ENCODE assay signal across 1 cellular context in genomic region chr10:71659050-71659738, GRCh38.
TF ChIP-seq lines count a peak whose summit lies in the region.

No MANE protein-coding gene starts in this region.

TF ChIP-seq in GM23338, 12 proteins besides CTCF, POLR2A, EP300 and RAD21 (continued from another document):
- TF ChIP-seq ETS1 (IDR thresholded peaks at IDR 0.05) (no peak), ZNF114 (CRISPR knock-in tag; IDR thresholded peaks at IDR 0.05) (no peak), REST (IDR thresholded peaks at IDR 0.05; ENCODE audit: unreplicated experiment) (no peak), JUNB (IDR thresholded peaks at IDR 0.05; ENCODE audit: unreplicated experiment) (no peak), NANOG (IDR thresholded peaks at IDR 0.05; ENCODE audit: borderline replicate concordance) (no peak), EZH2 (IDR thresholded peaks at IDR 0.05; ENCODE audit: low read depth, unreplicated experiment) (no peak), ZNF331 (CRISPR knock-in tag; IDR thresholded peaks at IDR 0.05; ENCODE audit: low read depth) (no peak), STAT1 (IDR thresholded peaks at IDR 0.05; ENCODE audit: unreplicated experiment) (no peak)
